Comparison of ENCODE assay signal across 8 cellular contexts in the genomic region with DNA sequence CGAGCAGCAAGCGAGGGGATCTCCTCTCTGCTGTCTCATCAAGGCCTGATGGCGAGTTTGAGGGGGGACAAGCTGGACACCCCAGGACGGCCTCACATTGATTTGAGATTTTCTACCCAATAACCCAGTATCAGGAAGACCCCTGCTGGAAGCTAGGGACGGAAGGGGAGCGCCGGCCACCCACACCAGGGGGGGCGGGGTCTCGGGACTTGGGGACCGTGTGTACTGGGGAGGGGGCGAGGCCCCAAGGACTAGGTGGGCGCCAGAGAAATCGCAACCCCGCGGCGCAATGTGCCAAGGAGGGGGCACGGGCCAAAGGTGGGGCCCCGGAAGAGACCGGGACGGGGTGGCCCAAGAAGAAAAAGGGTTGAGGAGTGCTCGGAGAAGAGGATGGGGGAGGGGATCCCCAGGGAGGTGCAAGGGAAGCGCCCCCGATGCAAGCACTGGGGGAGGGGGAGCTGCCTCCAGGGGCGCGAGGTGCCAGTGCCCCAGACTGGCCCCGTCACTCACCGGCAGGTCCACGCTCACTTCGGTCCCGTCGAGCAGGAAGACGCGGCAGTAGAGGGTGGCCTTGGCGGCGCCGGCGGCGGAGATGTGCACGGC. TPM values are rescaled to one million over a fixed set of nuclear protein-coding genes. Genes with fewer than 3 reads are reported as not detected.
DNase-seq lines count a peak whose midpoint lies in the region; ATAC-seq lines count a peak whose summit lies in the region.

No MANE protein-coding gene starts in this region.

- H3K27ac ChIP-seq in iPS DF 6.9 (ENCODE audit: low read length) = no peak overlapping the region

- no peak overlapping the region for H3K27ac Mint-ChIP-seq in activated CD8-positive, alpha-beta memory T cell treated with anti-CD3 and anti-CD28 coated beads, Interleukin-2, amount 10 ng/mL, durations not matched to agents 7 days and 5 days
- H3K27ac Mint-ChIP-seq in stimulated activated naive B cell treated with anti-CD40 and anti-IgM and Interleukin-4, amounts not matched to agents 10 μg/mL and 1 μg/mL and 100 μg/mL, for 72 hours = no peak overlapping the region

- peaks cover 70% of the 10 kb centered on the region for H3K27me3 Mint-ChIP-seq in activated CD8-positive, alpha-beta memory T cell treated with anti-CD3 and anti-CD28 coated beads, Interleukin-2, amount 10 ng/mL, durations not matched to agents 7 days and 5 days
- peaks cover 69 to 71% of the 10 kb centered on the region in 2 donors for H3K27me3 Mint-ChIP-seq in stimulated activated naive B cell treated with anti-CD40 and anti-IgM and Interleukin-4, amounts not matched to agents 10 μg/mL and 1 μg/mL and 100 μg/mL, for 72 hours

- H3K9me3 Mint-ChIP-seq in activated CD8-positive, alpha-beta memory T cell treated with anti-CD3 and anti-CD28 coated beads, Interleukin-2, amount 10 ng/mL, durations not matched to agents 7 days and 5 days (ENCODE audit: low read depth) = no peaks in the 10 kb centered on the region
- no peaks in the 10 kb centered on the region for H3K9me3 Mint-ChIP-seq in stimulated activated naive B cell treated with anti-CD40 and anti-IgM and Interleukin-4, amounts not matched to agents 10 μg/mL and 1 μg/mL and 100 μg/mL, for 72 hours

- H3K36me3 ChIP-seq in iPS DF 6.9 (ENCODE audit: control insufficient read depth, insufficient read depth, low read length) = no peaks in the 10 kb centered on the region

- CTCF ChIA-PET in activated CD8-positive, alpha-beta memory T cell treated with anti-CD3 and anti-CD28 coated beads, Interleukin-2, amount 10 ng/mL, durations not matched to agents 7 days and 5 days (lab: Charles Lee) = no interaction called here

- DNase-seq in activated CD8-positive, alpha-beta memory T cell treated with anti-CD3 and anti-CD28 coated beads, Interleukin-2, amount 10 ng/mL, durations not matched to agents 7 days and 5 days = no peak
- DNase-seq in iPS DF 6.9 (ENCODE audit: low read depth, low spot score) (no peak), NCI-H1105 (lab: John Stamatoyannopoulos, UW) (no peak), MV-4-11 (lab: John Stamatoyannopoulos, UW) (no peak), NCI-H1048 (lab: John Stamatoyannopoulos, UW) (no peak)
- no peak for DNase-seq in stimulated activated naive B cell treated with anti-CD40 and anti-IgM and Interleukin-4, amounts not matched to agents 10 μg/mL and 1 μg/mL and 100 μg/mL, for 72 hours

- H3K36me3 Mint-ChIP-seq in activated CD8-positive, alpha-beta memory T cell treated with anti-CD3 and anti-CD28 coated beads, Interleukin-2, amount 10 ng/mL, durations not matched to agents 7 days and 5 days = no peaks in the 10 kb centered on the region
- peaks cover 3 to 6% of the 10 kb centered on the region in 2 donors for H3K36me3 Mint-ChIP-seq in stimulated activated naive B cell treated with anti-CD40 and anti-IgM and Interleukin-4, amounts not matched to agents 10 μg/mL and 1 μg/mL and 100 μg/mL, for 72 hours

- H3K4me3 Mint-ChIP-seq in activated CD8-positive, alpha-beta memory T cell treated with anti-CD3 and anti-CD28 coated beads, Interleukin-2, amount 10 ng/mL, durations not matched to agents 7 days and 5 days = peak overlapping the region; percentile 53
- H3K4me3 Mint-ChIP-seq in stimulated activated naive B cell treated with anti-CD40 and anti-IgM and Interleukin-4, amounts not matched to agents 10 μg/mL and 1 μg/mL and 100 μg/mL, for 72 hours = peak overlapping the region; percentile 78 to 79

- H3K4me1 ChIP-seq in iPS DF 6.9 (ENCODE audit: control insufficient read depth, insufficient read depth, low read length) = peaks cover 14% of the 10 kb centered on the region

- peaks cover 6% of the 10 kb centered on the region for H3K4me1 Mint-ChIP-seq in activated CD8-positive, alpha-beta memory T cell treated with anti-CD3 and anti-CD28 coated beads, Interleukin-2, amount 10 ng/mL, durations not matched to agents 7 days and 5 days
- peaks cover 9 to 11% of the 10 kb centered on the region in 2 donors for H3K4me1 Mint-ChIP-seq in stimulated activated naive B cell treated with anti-CD40 and anti-IgM and Interleukin-4, amounts not matched to agents 10 μg/mL and 1 μg/mL and 100 μg/mL, for 72 hours

- no CpG with 5 or more reads among the region's 39 CpGs for WGBS in iPS DF 6.9 (ENCODE audit: insufficient coverage, insufficient read length)

- peak overlapping the region; percentile 97 for H3K4me3 ChIP-seq in iPS DF 6.9 (ENCODE audit: low read length)

- no peaks in the 10 kb centered on the region for H3K9me3 ChIP-seq in iPS DF 6.9 (ENCODE audit: control insufficient read depth, insufficient read depth, low read length)

- H3K27me3 ChIP-seq in iPS DF 6.9 (ENCODE audit: control insufficient read depth, insufficient read depth, low read length) = no peaks in the 10 kb centered on the region

- peak; percentile 21 for ATAC-seq in GM18511 (IDR thresholded peaks at IDR 0.05; ENCODE audit: unreplicated experiment)
- ATAC-seq in HG02852 (IDR thresholded peaks at IDR 0.05; ENCODE audit: unreplicated experiment) = peak; percentile 11
- ATAC-seq in activated CD8-positive, alpha-beta memory T cell treated with anti-CD3 and anti-CD28 coated beads, Interleukin-2, amount 10 ng/mL, durations not matched to agents 7 days and 5 days = peak; percentile 13
- peak in 1 of 2 donors; percentile 2 for ATAC-seq in stimulated activated naive B cell treated with anti-CD40 and anti-IgM and Interleukin-4, amounts not matched to agents 10 μg/mL and 1 μg/mL and 100 μg/mL, for 72 hours (replicated peaks)

RNA-seq across cellular contexts. Expression of a gene that starts 1.1 kb away (rescaled TPM):
- 1 to 10 TPM in 1 of 2 experiments, under 1 TPM in 1; 0.23 to 1.0 TPM for total RNA-seq in activated CD8-positive, alpha-beta memory T cell treated with anti-CD3 and anti-CD28 coated beads, Interleukin-2, amount 10 ng/mL, durations not matched to agents 7 days and 5 days
